ENCODE assay signal across 24 cellular contexts in the genomic region with DNA sequence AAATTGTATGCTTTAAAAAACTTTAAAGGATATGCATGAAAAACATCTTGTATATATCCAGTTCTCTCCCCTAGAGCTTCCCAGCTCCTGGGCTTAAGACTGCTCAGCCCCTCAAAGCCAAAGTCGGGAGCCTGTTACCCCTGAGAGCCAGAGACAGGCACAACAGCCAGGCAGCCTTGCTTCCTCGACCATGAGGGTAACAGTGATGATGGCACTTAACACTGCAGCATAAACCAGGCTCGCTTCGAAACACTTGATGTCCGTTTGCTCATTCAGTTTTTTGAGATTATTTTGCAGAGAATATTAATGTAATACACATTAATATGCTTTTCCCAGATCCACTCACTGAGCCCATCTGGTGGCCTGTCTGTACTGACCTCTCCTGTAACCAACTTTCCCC.
"Had no signal": no experiment of that assay in that cellular context is flagged by ENCODE, and none has a peak within 500 bp of the region (broad histone marks: within the 10 kb centered on the region; RNA-seq: fewer than 3 reads in every experiment).

No MANE protein-coding gene starts in this region.

- H3K27me3 ChIP-seq: colonic mucosa, gastrocnemius medialis, pancreas, tibial nerve had no signal

- H3K4me2 ChIP-seq: smooth muscle cell had no signal

- H3K36me3 ChIP-seq: colonic mucosa had no signal

- H3K4me1 Mint-ChIP-seq: memory B cell, natural killer cell had no signal

- H3K9me3 Mint-ChIP-seq: dendritic cell treated with granulocyte-macrophage colony-stimulating factor and Interleukin-4, amounts not matched to agents 40 ng/mL and 50 ng/mL, for 4 days; endodermal cell; natural killer cell; stimulated activated naive B cell treated with anti-CD40 and anti-IgM and Interleukin-4, amounts not matched to agents 10 μg/mL and 1 μg/mL and 100 μg/mL, for 72 hours; stimulated activated naive CD8-positive, alpha-beta T cell treated with anti-CD3 and anti-CD28 coated beads, Interleukin-15, Interleukin-2, amounts not matched to agents 100 ng/mL and 50 ng/mL, for 24 hours had no signal

- H3K9me3 ChIP-seq: colonic mucosa, gastrocnemius medialis, pancreas, thoracic aorta had no signal

- H3K4me1 ChIP-seq: colonic mucosa, pancreas, tibial nerve had no signal

- FAIRE-seq: keratinocyte, pancreas had no signal

- H3K27ac ChIP-seq: colonic mucosa, epithelial cell of prostate, gastrocnemius medialis, pancreas, thoracic aorta, tibial nerve had no signal

- H3K27ac Mint-ChIP-seq: dendritic cell treated with granulocyte-macrophage colony-stimulating factor and Interleukin-4, amounts not matched to agents 40 ng/mL and 50 ng/mL, for 4 days; endodermal cell; memory B cell; natural killer cell; progenitor cell of endocrine pancreas; stimulated activated naive CD8-positive, alpha-beta T cell treated with anti-CD3 and anti-CD28 coated beads, Interleukin-15, Interleukin-2, amounts not matched to agents 100 ng/mL and 50 ng/mL, for 24 hours had no signal

- H3K4me3 ChIP-seq: colonic mucosa, gastrocnemius medialis, lung, pancreas, smooth muscle cell, thoracic aorta, tibial nerve had no signal

- H3K4me3 Mint-ChIP-seq: dendritic cell treated with granulocyte-macrophage colony-stimulating factor and Interleukin-4, amounts not matched to agents 40 ng/mL and 50 ng/mL, for 4 days; endodermal cell; memory B cell; natural killer cell; stimulated activated naive B cell treated with anti-CD40 and anti-IgM and Interleukin-4, amounts not matched to agents 10 μg/mL and 1 μg/mL and 100 μg/mL, for 72 hours; stimulated activated naive CD8-positive, alpha-beta T cell treated with anti-CD3 and anti-CD28 coated beads, Interleukin-15, Interleukin-2, amounts not matched to agents 100 ng/mL and 50 ng/mL, for 24 hours had no signal

- ATAC-seq: natural killer cell; pancreas; sciatic nerve; stimulated activated naive B cell treated with anti-CD40 and anti-IgM and Interleukin-4, amounts not matched to agents 10 μg/mL and 1 μg/mL and 100 μg/mL, for 72 hours had no signal

- H3K36me3 Mint-ChIP-seq: natural killer cell had no signal

- DNase-seq: colonic mucosa; effector CD8-positive, alpha-beta T cell; endodermal cell; foreskin fibroblast; gastrocnemius medialis; head of caudate nucleus; natural killer cell; occipital lobe; pancreas; stimulated activated CD4-positive, alpha-beta T cell treated with anti-CD3 and anti-CD28 coated beads, Interleukin-12 subunit alpha, Interleukin-12 subunit beta, amount 100 ng/mL, for 4 hours; stimulated activated CD4-positive, alpha-beta T cell treated with anti-CD3 and anti-CD28 coated beads, Interleukin-2, amount 100 ng/mL, for 24 hours; stimulated activated CD4-positive, alpha-beta T cell treated with anti-CD3 and anti-CD28 coated beads, Interleukin-4, amount 100 ng/mL, for 4 hours; stimulated activated naive B cell treated with anti-CD40 and anti-IgM and Interleukin-4, amounts not matched to agents 10 μg/mL and 1 μg/mL and 100 μg/mL, for 72 hours had no signal

- H3K27me3 Mint-ChIP-seq: dendritic cell treated with granulocyte-macrophage colony-stimulating factor and Interleukin-4, amounts not matched to agents 40 ng/mL and 50 ng/mL, for 4 days; memory B cell; progenitor cell of endocrine pancreas; stimulated activated naive B cell treated with anti-CD40 and anti-IgM and Interleukin-4, amounts not matched to agents 10 μg/mL and 1 μg/mL and 100 μg/mL, for 72 hours had no signal
